Comparison of ENCODE assay signal across 1 cellular context in genomic region chr1:226407497-226408284, GRCh38.
A peak's percentile ranks its signal among the peaks of the same experiment; 100 is the strongest.
TF ChIP-seq lines count a peak whose summit lies in the region.

TSS of gene PARP1 (minus strand) at chr1:226408093. CDS start at chr1:226407929, 164 bp downstream.

TF ChIP-seq in HEK293, 187 proteins besides CTCF, POLR2A, EP300 and RAD21 (continued from another document):
- TF ChIP-seq GLIS1 (tag by site-specific recombination; IDR thresholded peaks at IDR 0.05) (peak; percentile 69; the same call in 1 of the 2 replicates), ZNF169 (tag by site-specific recombination; IDR thresholded peaks at IDR 0.05) (0 out of 2 replicates have a peak, but pooled peaks have one; percentile 25), ZNF37A (tag by site-specific recombination; IDR thresholded peaks at IDR 0.05) (0 out of 2 replicates have a peak, but pooled peaks have one; percentile 57), IKZF3 (tag by site-specific recombination; IDR thresholded peaks at IDR 0.05) (peak; percentile 26), ZNF24 (tag by site-specific recombination; IDR thresholded peaks at IDR 0.05) (peak; percentile 62; the same call in 1 of the 2 replicates), ZNF239 (tag by site-specific recombination; IDR thresholded peaks at IDR 0.05) (peak; percentile 52; the same call in 1 of the 2 replicates), TCF7L2 (IDR thresholded peaks at IDR 0.05; ENCODE audit: borderline replicate concordance, low read depth, low read length) (peak; percentile 49; the same call in 1 of the 2 replicates), ZNF121 (tag by site-specific recombination; IDR thresholded peaks at IDR 0.05) (peak; percentile 11; the same call in 1 of the 2 replicates), ZEB2 (tag by site-specific recombination; IDR thresholded peaks at IDR 0.05) (peak; percentile 96), ZNF660 (tag by site-specific recombination; IDR thresholded peaks at IDR 0.05) (peak; percentile 91), TRIM28 (IDR thresholded peaks at IDR 0.05; ENCODE audit: borderline replicate concordance, low read length) (peak; percentile 44; the same call in 1 of the 2 replicates), ZNF394 (tag by site-specific recombination; IDR thresholded peaks at IDR 0.05; ENCODE audit: borderline replicate concordance) (peak; percentile 38; the same call in 1 of the 2 replicates), ZNF423 (tag by site-specific recombination; IDR thresholded peaks at IDR 0.05) (0 out of 2 replicates have a peak, but pooled peaks have one; percentile 35), ZNF398 (tag by site-specific recombination; IDR thresholded peaks at IDR 0.05) (peak; percentile 46; the same call in 1 of the 2 replicates), YY1 (tag by site-specific recombination; IDR thresholded peaks at IDR 0.05) (peak; percentile 76), ZSCAN16 (tag by site-specific recombination; IDR thresholded peaks at IDR 0.05) (peak; percentile 23; the same call in 1 of the 2 replicates), ZNF366 (tag by site-specific recombination; conservative IDR thresholded peaks at IDR 0.05) (0 out of 2 replicates have a peak, but pooled peaks have one; percentile 25), ZNF391 (tag by site-specific recombination; IDR thresholded peaks at IDR 0.05; ENCODE audit: borderline replicate concordance, low read depth) (peak; percentile 58; the same call in 1 of the 2 replicates), ZBTB17 (tag by site-specific recombination; IDR thresholded peaks at IDR 0.05) (peak; percentile 98), ZSCAN30 (tag by site-specific recombination; IDR thresholded peaks at IDR 0.05) (peak; percentile 76), ZNF585B (tag by site-specific recombination; IDR thresholded peaks at IDR 0.05) (0 out of 2 replicates have a peak, but pooled peaks have one; percentile 4), ZNF184 (tag by site-specific recombination; IDR thresholded peaks at IDR 0.05) (0 out of 2 replicates have a peak, but pooled peaks have one; percentile 18), ZSCAN5A (tag by site-specific recombination; IDR thresholded peaks at IDR 0.05) (peak; percentile 53; the same call in 1 of the 2 replicates), ZNF76 (tag by site-specific recombination; IDR thresholded peaks at IDR 0.05; ENCODE audit: borderline replicate concordance, low read depth) (peak; percentile 52; the same call in 1 of the 2 replicates), ZBTB20 (tag by site-specific recombination; IDR thresholded peaks at IDR 0.05) (peak; percentile 96)
- TF ChIP-seq, protein P1, sequence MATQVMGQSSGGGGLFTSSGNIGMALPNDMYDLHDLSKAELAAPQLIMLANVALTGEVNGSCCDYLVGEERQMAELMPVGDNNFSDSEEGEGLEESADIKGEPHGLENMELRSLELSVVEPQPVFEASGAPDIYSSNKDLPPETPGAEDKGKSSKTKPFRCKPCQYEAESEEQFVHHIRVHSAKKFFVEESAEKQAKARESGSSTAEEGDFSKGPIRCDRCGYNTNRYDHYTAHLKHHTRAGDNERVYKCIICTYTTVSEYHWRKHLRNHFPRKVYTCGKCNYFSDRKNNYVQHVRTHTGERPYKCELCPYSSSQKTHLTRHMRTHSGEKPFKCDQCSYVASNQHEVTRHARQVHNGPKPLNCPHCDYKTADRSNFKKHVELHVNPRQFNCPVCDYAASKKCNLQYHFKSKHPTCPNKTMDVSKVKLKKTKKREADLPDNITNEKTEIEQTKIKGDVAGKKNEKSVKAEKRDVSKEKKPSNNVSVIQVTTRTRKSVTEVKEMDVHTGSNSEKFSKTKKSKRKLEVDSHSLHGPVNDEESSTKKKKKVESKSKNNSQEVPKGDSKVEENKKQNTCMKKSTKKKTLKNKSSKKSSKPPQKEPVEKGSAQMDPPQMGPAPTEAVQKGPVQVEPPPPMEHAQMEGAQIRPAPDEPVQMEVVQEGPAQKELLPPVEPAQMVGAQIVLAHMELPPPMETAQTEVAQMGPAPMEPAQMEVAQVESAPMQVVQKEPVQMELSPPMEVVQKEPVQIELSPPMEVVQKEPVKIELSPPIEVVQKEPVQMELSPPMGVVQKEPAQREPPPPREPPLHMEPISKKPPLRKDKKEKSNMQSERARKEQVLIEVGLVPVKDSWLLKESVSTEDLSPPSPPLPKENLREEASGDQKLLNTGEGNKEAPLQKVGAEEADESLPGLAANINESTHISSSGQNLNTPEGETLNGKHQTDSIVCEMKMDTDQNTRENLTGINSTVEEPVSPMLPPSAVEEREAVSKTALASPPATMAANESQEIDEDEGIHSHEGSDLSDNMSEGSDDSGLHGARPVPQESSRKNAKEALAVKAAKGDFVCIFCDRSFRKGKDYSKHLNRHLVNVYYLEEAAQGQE (tag by site-specific recombination; IDR thresholded peaks at IDR 0.05) = 0 out of 2 replicates have a peak, but pooled peaks have one; percentile 10
- TF ChIP-seq, protein P2, sequence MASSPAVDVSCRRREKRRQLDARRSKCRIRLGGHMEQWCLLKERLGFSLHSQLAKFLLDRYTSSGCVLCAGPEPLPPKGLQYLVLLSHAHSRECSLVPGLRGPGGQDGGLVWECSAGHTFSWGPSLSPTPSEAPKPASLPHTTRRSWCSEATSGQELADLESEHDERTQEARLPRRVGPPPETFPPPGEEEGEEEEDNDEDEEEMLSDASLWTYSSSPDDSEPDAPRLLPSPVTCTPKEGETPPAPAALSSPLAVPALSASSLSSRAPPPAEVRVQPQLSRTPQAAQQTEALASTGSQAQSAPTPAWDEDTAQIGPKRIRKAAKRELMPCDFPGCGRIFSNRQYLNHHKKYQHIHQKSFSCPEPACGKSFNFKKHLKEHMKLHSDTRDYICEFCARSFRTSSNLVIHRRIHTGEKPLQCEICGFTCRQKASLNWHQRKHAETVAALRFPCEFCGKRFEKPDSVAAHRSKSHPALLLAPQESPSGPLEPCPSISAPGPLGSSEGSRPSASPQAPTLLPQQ (tag by site-specific recombination; IDR thresholded peaks at IDR 0.05) = peak; percentile 94
- TF ChIP-seq, protein P3, sequence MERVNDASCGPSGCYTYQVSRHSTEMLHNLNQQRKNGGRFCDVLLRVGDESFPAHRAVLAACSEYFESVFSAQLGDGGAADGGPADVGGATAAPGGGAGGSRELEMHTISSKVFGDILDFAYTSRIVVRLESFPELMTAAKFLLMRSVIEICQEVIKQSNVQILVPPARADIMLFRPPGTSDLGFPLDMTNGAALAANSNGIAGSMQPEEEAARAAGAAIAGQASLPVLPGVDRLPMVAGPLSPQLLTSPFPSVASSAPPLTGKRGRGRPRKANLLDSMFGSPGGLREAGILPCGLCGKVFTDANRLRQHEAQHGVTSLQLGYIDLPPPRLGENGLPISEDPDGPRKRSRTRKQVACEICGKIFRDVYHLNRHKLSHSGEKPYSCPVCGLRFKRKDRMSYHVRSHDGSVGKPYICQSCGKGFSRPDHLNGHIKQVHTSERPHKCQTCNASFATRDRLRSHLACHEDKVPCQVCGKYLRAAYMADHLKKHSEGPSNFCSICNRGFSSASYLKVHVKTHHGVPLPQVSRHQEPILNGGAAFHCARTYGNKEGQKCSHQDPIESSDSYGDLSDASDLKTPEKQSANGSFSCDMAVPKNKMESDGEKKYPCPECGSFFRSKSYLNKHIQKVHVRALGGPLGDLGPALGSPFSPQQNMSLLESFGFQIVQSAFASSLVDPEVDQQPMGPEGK (tag by site-specific recombination; IDR thresholded peaks at IDR 0.05) = peak; percentile 83
TF ChIP-seq in HEK293: peak in this region for 71.
